In genomic region chr2:226435146-226435545, GRCh38 we compare ENCODE assay signal across 15 cellular contexts.
"Had no signal": no experiment of that assay in that cellular context is flagged by ENCODE, and none has a peak within 500 bp of the region (broad histone marks: within the 10 kb centered on the region; RNA-seq: fewer than 3 reads in every experiment).

No MANE protein-coding gene starts in this region.

- H3K27ac ChIP-seq: breast epithelium, ovary had no signal

- H3K4me1 ChIP-seq: breast epithelium had no signal

- H3K4me3 Mint-ChIP-seq: activated CD8-positive, alpha-beta memory T cell treated with anti-CD3 and anti-CD28 coated beads, Interleukin-2, amount 10 ng/mL, durations not matched to agents 7 days and 5 days; activated naive CD4-positive, alpha-beta T cell treated with anti-CD3 and anti-CD28 coated beads, Interleukin-2, amount 50 U/mL, for 24 hours; activated T-cell treated with anti-CD3 and anti-CD28 coated beads, Interleukin-2, amount 50 U/mL, for 24 hours; nephron; stimulated activated effector memory CD8-positive, alpha-beta T cell treated with anti-CD3 and anti-CD28 coated beads, Interleukin-12 subunit alpha, Interleukin-12 subunit beta, amount 100 ng/mL, for 72 hours had no signal

- H3K9me3 Mint-ChIP-seq: activated naive CD4-positive, alpha-beta T cell treated with anti-CD3 and anti-CD28 coated beads, Interleukin-2, amount 50 U/mL, for 24 hours; stimulated activated effector memory CD8-positive, alpha-beta T cell treated with anti-CD3 and anti-CD28 coated beads, Interleukin-12 subunit alpha, Interleukin-12 subunit beta, amount 100 ng/mL, for 72 hours had no signal

- H3K36me3 Mint-ChIP-seq: activated CD8-positive, alpha-beta memory T cell treated with anti-CD3 and anti-CD28 coated beads, Interleukin-2, amount 10 ng/mL, durations not matched to agents 7 days and 5 days; activated naive CD4-positive, alpha-beta T cell treated with anti-CD3 and anti-CD28 coated beads, Interleukin-2, amount 50 U/mL, for 24 hours; stimulated activated effector memory CD8-positive, alpha-beta T cell treated with anti-CD3 and anti-CD28 coated beads, Interleukin-12 subunit alpha, Interleukin-12 subunit beta, amount 100 ng/mL, for 72 hours had no signal

- H3K36me3 ChIP-seq: breast epithelium, ovary had no signal

- FAIRE-seq: small intestine had no signal

- DNase-seq: activated CD4-positive, alpha-beta T cell treated with anti-CD3 and anti-CD28 coated beads, Interleukin-2, amount 50 U/mL, for 48 hours; activated CD4-positive, CD25-positive, alpha-beta regulatory T cell treated with anti-CD3 and anti-CD28 coated beads, Interleukin-2, amount 50 U/mL, for 72 hours; activated CD8-positive, alpha-beta memory T cell treated with anti-CD3 and anti-CD28 coated beads, Interleukin-2, amount 10 ng/mL, durations not matched to agents 7 days and 5 days; activated effector memory CD4-positive, alpha-beta T cell treated with Interleukin-2 at 50 U/mL for 16 hours; activated T-cell treated with anti-CD3 and anti-CD28 coated beads, Interleukin-2, amount 50 U/mL, for 24 hours; amygdala; dermis blood vessel endothelial cell; left cardiac atrium; mammary epithelial cell; ovary; small intestine had no signal

- ATAC-seq: activated CD8-positive, alpha-beta memory T cell treated with anti-CD3 and anti-CD28 coated beads, Interleukin-2, amount 10 ng/mL, durations not matched to agents 7 days and 5 days; stimulated activated effector memory CD8-positive, alpha-beta T cell treated with anti-CD3 and anti-CD28 coated beads, Interleukin-12 subunit alpha, Interleukin-12 subunit beta, amount 100 ng/mL, for 72 hours had no signal

- H3K4me1 Mint-ChIP-seq: activated CD8-positive, alpha-beta memory T cell treated with anti-CD3 and anti-CD28 coated beads, Interleukin-2, amount 10 ng/mL, durations not matched to agents 7 days and 5 days; activated naive CD4-positive, alpha-beta T cell treated with anti-CD3 and anti-CD28 coated beads, Interleukin-2, amount 50 U/mL, for 24 hours; stimulated activated effector memory CD8-positive, alpha-beta T cell treated with anti-CD3 and anti-CD28 coated beads, Interleukin-12 subunit alpha, Interleukin-12 subunit beta, amount 100 ng/mL, for 72 hours had no signal

- H3K9me3 ChIP-seq: breast epithelium, ovary had no signal

- H3K27me3 ChIP-seq: breast epithelium, ovary had no signal

- H3K4me3 ChIP-seq: breast epithelium, ovary had no signal

- H3K27ac Mint-ChIP-seq: activated CD8-positive, alpha-beta memory T cell treated with anti-CD3 and anti-CD28 coated beads, Interleukin-2, amount 10 ng/mL, durations not matched to agents 7 days and 5 days; activated naive CD4-positive, alpha-beta T cell treated with anti-CD3 and anti-CD28 coated beads, Interleukin-2, amount 50 U/mL, for 24 hours; activated T-cell treated with anti-CD3 and anti-CD28 coated beads, Interleukin-2, amount 50 U/mL, for 24 hours; stimulated activated effector memory CD8-positive, alpha-beta T cell treated with anti-CD3 and anti-CD28 coated beads, Interleukin-12 subunit alpha, Interleukin-12 subunit beta, amount 100 ng/mL, for 72 hours had no signal
